Comparison of ENCODE assay signal across 8 cellular contexts in genomic region chr16:56793504-56793903, GRCh38.
A peak's percentile ranks its signal among the peaks of the same experiment; 100 is the strongest.
DNase-seq lines count a peak whose midpoint lies in the region; ATAC-seq and TF ChIP-seq lines count a peak whose summit lies in the region.

No MANE protein-coding gene starts in this region.

- H3K4me3 Mint-ChIP-seq in nephron progenitor cell = no peak overlapping the region

- no peak overlapping the region for H3K4me3 ChIP-seq in mammary epithelial cell (replicated peaks in 1 of 3; ENCODE audit: insufficient read depth in 1 of 3, low read depth in 2 of 3, low read length in 3 of 3)

- no peak overlapping the region for H3K27ac ChIP-seq in mammary epithelial cell (ENCODE audit: insufficient read depth, low read depth, low read length)

- peaks cover 13% of the 10 kb centered on the region for H3K4me1 Mint-ChIP-seq in nephron progenitor cell

- no peaks in the 10 kb centered on the region for H3K9me3 Mint-ChIP-seq in nephron progenitor cell

- in situ Hi-C loops in mammary epithelial cell (cut with MboI; ENCODE audit: low sequenced_read_pairs in 2 of 2) = no loop called here

- H3K27ac Mint-ChIP-seq in nephron progenitor cell = no peak overlapping the region

- peak; percentile 58 for DNase-seq in ELR (ENCODE audit: low read depth)
- DNase-seq in MV-4-11 (lab: John Stamatoyannopoulos, UW) = peak; percentile 31
- DNase-seq in mammary epithelial cell = peak; percentile 8
- DNase-seq in nephron progenitor cell = no peak
- DNase-seq in NCI-H526 (lab: John Stamatoyannopoulos, UW) = no peak
- no peak for DNase-seq in DMS153 treated with DMSO at 0.1 percent for 48 hours (lab: John Stamatoyannopoulos, UW; ENCODE audit: unreplicated experiment)
- DNase-seq in NCI-H446 treated with DMSO at 0.1 percent for 48 hours (lab: John Stamatoyannopoulos, UW) = no peak

- no peaks in the 10 kb centered on the region for H3K4me1 ChIP-seq in mammary epithelial cell (ENCODE audit: insufficient read depth, low read length)

- CTCF ChIA-PET in mammary epithelial cell (lab: Charles Lee; ENCODE audit: low non-redundant PET) = interaction anchor here (0.9 kb wide), 1 partner anchor 76 kb away, joined by 6 read pairs; no protein-coding TSS in a partner anchor

- H3K4me2 ChIP-seq in mammary epithelial cell (ENCODE audit: insufficient read depth, low read depth, low read length) = no peak overlapping the region

- no peak overlapping the region for H2AFZ ChIP-seq in mammary epithelial cell (ENCODE audit: low read depth, low read length)

- dilution Hi-C loops in mammary epithelial cell (cut with HindIII; ENCODE audit: low sequenced_read_pairs) = no loop called here

- no peaks in the 10 kb centered on the region for H4K20me1 ChIP-seq in mammary epithelial cell (ENCODE audit: insufficient read depth, low read length)

- H3K27me3 Mint-ChIP-seq in nephron progenitor cell (ENCODE audit: low read depth, poor library complexity) = no peaks in the 10 kb centered on the region

- peaks cover 5% of the 10 kb centered on the region for H3K36me3 Mint-ChIP-seq in nephron progenitor cell (ENCODE audit: low read depth)

- no peak for ATAC-seq in GM19467 (IDR thresholded peaks at IDR 0.05; ENCODE audit: unreplicated experiment)

- no TSS peak for BruUV-seq in mammary epithelial cell (replicated peaks; lab: Mats Ljungman, UMichigan)

- TF ChIP-seq CTCF in mammary epithelial cell (conservative IDR thresholded peaks at IDR 0.05 in 1 of 2, IDR thresholded peaks at IDR 0.05 in 1 of 2; ENCODE audit: extremely low read depth in 1 of 2, insufficient read depth in 1 of 2, low read depth in 1 of 2, low read length in 2 of 2) (peak; percentile 19 to 48), nephron progenitor cell (IDR thresholded peaks at IDR 0.05) (peak; percentile 15)

- intact Hi-C loops in mammary epithelial cell (cut with micrococcal nuclease) = loop anchor here (1.0 to 2.0 kb wide), 3 partner anchors 76 to 158 kb away; partner anchors contain the start of gene HERPUD1

- 61% methylated on average over 5 of the region's 5 CpGs for WGBS in mammary epithelial cell (ENCODE audit: low coverage, missing lambda C conversion rate)

- H3K36me3 ChIP-seq in mammary epithelial cell (ENCODE audit: insufficient read depth, low read length) = no peaks in the 10 kb centered on the region

- H3K79me2 ChIP-seq in mammary epithelial cell (ENCODE audit: insufficient read depth, low read length) = peaks cover 65% of the 10 kb centered on the region

- H3K27me3 ChIP-seq in mammary epithelial cell (ENCODE audit: insufficient read depth, low read length) = no peaks in the 10 kb centered on the region

- H3K9me3 ChIP-seq in mammary epithelial cell (replicated peaks; ENCODE audit: insufficient read depth, low read length) = no peaks in the 10 kb centered on the region

- no peak overlapping the region for H3K9ac ChIP-seq in mammary epithelial cell (ENCODE audit: insufficient read depth, low read length)

Comparison
In these comparisons a context has a peak if more than half of its experiments do, and no peak if none do; other contexts are left out.
1. DNase-seq: peak in ELR (single experiment), MV-4-11 (single experiment) and mammary epithelial cell (single experiment); none in nephron progenitor cell (single experiment), NCI-H526 (0 of 2), DMS153 treated with DMSO at 0.1 percent for 48 hours (single experiment) and NCI-H446 treated with DMSO at 0.1 percent for 48 hours (single experiment).